17 cellular contexts compared by ENCODE assay signal in the genomic region with DNA sequence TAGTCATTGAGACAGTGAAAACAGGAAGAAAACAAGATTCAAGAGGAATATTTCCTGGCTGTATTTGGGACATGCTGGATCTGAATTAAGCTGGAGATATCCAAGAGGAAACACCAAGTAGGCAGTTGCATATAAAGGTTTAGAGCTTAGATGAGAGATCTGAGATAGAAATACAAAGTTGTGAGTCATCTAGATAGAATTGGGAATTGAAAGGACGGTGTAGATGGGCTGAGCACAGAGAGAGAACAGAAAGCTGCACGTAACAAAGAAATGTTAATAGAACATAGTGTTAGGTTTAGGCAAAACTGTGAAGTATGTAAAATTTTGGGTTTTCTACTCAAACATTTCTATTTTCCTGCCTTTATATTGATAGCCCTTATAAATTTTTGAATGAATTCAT.
DNase-seq lines count a peak whose midpoint lies in the region; ATAC-seq, FAIRE-seq and TF ChIP-seq lines count a peak whose summit lies in the region.
"Had no signal": no experiment of that assay in that cellular context is flagged by ENCODE, and none has a peak within 500 bp of the region (broad histone marks: within the 10 kb centered on the region; RNA-seq: fewer than 3 reads in every experiment).

No MANE protein-coding gene starts in this region.

- H3K9me3 ChIP-seq in vagina (no peaks in the 10 kb centered on the region), psoas muscle (no peaks in the 10 kb centered on the region)
- H3K9me3 ChIP-seq: BLaER1 had no signal

- no peaks in the 10 kb centered on the region for H3K27me3 Mint-ChIP-seq in endothelial cell (ENCODE audit: unreplicated experiment)
- peaks cover 0 to 3% (median 0%) of the 10 kb centered on the region in 3 donors for H3K27me3 Mint-ChIP-seq in immature natural killer cell (ENCODE audit: low read depth in 3 of 3)
- H3K27me3 Mint-ChIP-seq: CD8-positive, alpha-beta memory T cell had no signal

- intact Hi-C loops in vagina (cut with DNase I) (no loop called here), psoas muscle (cut with DNase I) (no loop called here)

- H3K4me1 Mint-ChIP-seq in endothelial cell (ENCODE audit: unreplicated experiment) = peaks cover 14% of the 10 kb centered on the region
- H3K4me1 Mint-ChIP-seq in immature natural killer cell = no peaks in the 10 kb centered on the region
- H3K4me1 Mint-ChIP-seq: CD8-positive, alpha-beta memory T cell had no signal

- H3K27ac ChIP-seq in vagina = no peak overlapping the region
- no peak overlapping the region for H3K27ac ChIP-seq in psoas muscle
- H3K27ac ChIP-seq: 22Rv1, BLaER1, HL-60 had no signal

- H3K36me3 Mint-ChIP-seq in endothelial cell (ENCODE audit: low read depth, unreplicated experiment) (no peaks in the 10 kb centered on the region), immature natural killer cell (no peaks in the 10 kb centered on the region)
- H3K36me3 Mint-ChIP-seq: CD8-positive, alpha-beta memory T cell had no signal

- H3K4me1 ChIP-seq in vagina (no peaks in the 10 kb centered on the region), psoas muscle (no peaks in the 10 kb centered on the region)
- H3K4me1 ChIP-seq: BLaER1 had no signal

- H3K36me3 ChIP-seq in vagina (no peaks in the 10 kb centered on the region), psoas muscle (ENCODE audit: insufficient read depth in 1 of 2, low read depth in 1 of 2) (no peaks in the 10 kb centered on the region)
- H3K36me3 ChIP-seq: BLaER1 had no signal

- H3K27me3 ChIP-seq in vagina (no peaks in the 10 kb centered on the region), psoas muscle (ENCODE audit: insufficient read depth in 3 of 3, low read length in 2 of 3) (no peaks in the 10 kb centered on the region)
- H3K27me3 ChIP-seq: BLaER1 had no signal

- H3K4me3 ChIP-seq in vagina = no peak overlapping the region
- H3K4me3 ChIP-seq in psoas muscle = no peak overlapping the region
- H3K4me3 ChIP-seq: BLaER1 had no signal

- no peaks in the 10 kb centered on the region for H3K9me3 Mint-ChIP-seq in endothelial cell (ENCODE audit: unreplicated experiment)
- H3K9me3 Mint-ChIP-seq in immature natural killer cell = peaks cover 2 to 18% (median 9%) of the 10 kb centered on the region in 6 donors

- FAIRE-seq in D721Med (lab: Jason Lieb, UNC) (peak; percentile 32), H54 (lab: Jason Lieb, UNC) (peak; percentile 86)
- FAIRE-seq: G401.6, GM12891 had no signal

- 78 to 91% (median 86%) methylated on average over 2 of the region's 2 CpGs for WGBS in psoas muscle, 3 donors

- H3K27ac Mint-ChIP-seq in endothelial cell (ENCODE audit: unreplicated experiment) (peak overlapping the region; percentile 40), immature natural killer cell (no peak overlapping the region)
- H3K27ac Mint-ChIP-seq: CD8-positive, alpha-beta memory T cell had no signal

- ATAC-seq in psoas muscle = no peak
- ATAC-seq: HCT116 had no signal

- TF ChIP-seq POLR2A in H54 (IDR thresholded peaks at IDR 0.05; ENCODE audit: low read depth, low read length) (no peak), vagina (IDR thresholded peaks at IDR 0.05) (no peak)

- DNase-seq in D721Med (ENCODE audit: insufficient read length, low spot score) (no peak), H54 (ENCODE audit: insufficient read length, low spot score) (no peak), RPMI7951 (ENCODE audit: low read depth) (peak; percentile 54), endothelial cell (ENCODE audit: low spot score) (no peak), immature natural killer cell (no peak), vagina (ENCODE audit: extremely low spot score in 2 of 2) (no peak), psoas muscle (no peak)
- no peak for DNase-seq in activated CD4-positive, alpha-beta T cell treated with anti-CD3 and anti-CD28 coated beads, Interleukin-2, amount 50 U/mL, for 48 hours
- DNase-seq: AML-193; CD8-positive, alpha-beta memory T cell; DMS 273 treated with DMSO at 0.1 percent for 48 hours had no signal

- TF ChIP-seq CTCF in D721Med (IDR thresholded peaks at IDR 0.05; ENCODE audit: insufficient read depth, missing control alignments) (no peak), endothelial cell (IDR thresholded peaks at IDR 0.05; ENCODE audit: unreplicated experiment) (no peak), vagina (IDR thresholded peaks at IDR 0.05) (no peak), psoas muscle (IDR thresholded peaks at IDR 0.05) (no peak)

- no peak overlapping the region for H3K4me3 Mint-ChIP-seq in endothelial cell (ENCODE audit: unreplicated experiment)
- no peak overlapping the region for H3K4me3 Mint-ChIP-seq in immature natural killer cell
- H3K4me3 Mint-ChIP-seq: CD8-positive, alpha-beta memory T cell had no signal
